In genomic region chr21:41615613-41616012, GRCh38 we compare ENCODE assay signal across 9 cellular contexts.
A peak's percentile ranks its signal among the peaks of the same experiment; 100 is the strongest.
DNase-seq lines count a peak whose midpoint lies in the region; ATAC-seq and TF ChIP-seq lines count a peak whose summit lies in the region.
"Had no signal": no experiment of that assay in that cellular context is flagged by ENCODE, and none has a peak within 500 bp of the region (broad histone marks: within the 10 kb centered on the region; RNA-seq: fewer than 3 reads in every experiment).

No MANE protein-coding gene starts in this region.

- BruUV-seq in Panc1 (replicated peaks; lab: Mats Ljungman, UMichigan): no TSS peak

- no peaks in the 10 kb centered on the region for H3K27me3 ChIP-seq in Panc1 (ENCODE audit: control insufficient read depth, insufficient read depth, low read length)
- peaks cover 4% of the 10 kb centered on the region for H3K27me3 ChIP-seq in osteoblast (ENCODE audit: insufficient read depth, low read length)

- CTCF ChIA-PET in Panc1 (lab: Charles Lee): no interaction called here

- H3K4me2 ChIP-seq in osteoblast (ENCODE audit: insufficient read depth, low read length): peak overlapping the region; percentile 72

- POLR2A ChIA-PET in Panc1 (lab: Charles Lee): interaction anchor here (0.5 kb wide), 1 partner anchor 153 kb away, joined by 4 read pairs; no protein-coding TSS in a partner anchor

- H3K27ac ChIP-seq in Panc1 (ENCODE audit: low read length): peak overlapping the region; percentile 97
- peak overlapping the region; percentile 39 for H3K27ac ChIP-seq in epithelial cell of prostate
- H3K27ac ChIP-seq in osteoblast (ENCODE audit: low read depth, low read length): peak overlapping the region; percentile 99

- H3K36me3 ChIP-seq in Panc1 (ENCODE audit: control insufficient read depth, insufficient read depth, low read length) (no peaks in the 10 kb centered on the region), osteoblast (ENCODE audit: insufficient read depth, low read length) (no peaks in the 10 kb centered on the region)

- in situ Hi-C loops in Panc1 (cut with HindIII; ENCODE audit: low pct_unique_long_range_greater_than_20kb, low sequenced_read_pairs): loop anchor here (25.0 kb wide), 1 partner anchor 147 kb away; the partner anchor contains the start of gene RIPK4

- peak; percentile 91 for DNase-seq in AG08395 (ENCODE audit: low spot score)
- no peak for DNase-seq in Panc1 (ENCODE audit: low read depth, low spot score)
- DNase-seq in epithelial cell of prostate (ENCODE audit: low read depth, low spot score): peak; percentile 66
- DNase-seq in osteoblast (ENCODE audit: insufficient read length, low spot score, missing footprints): peak; percentile 98
- no peak for DNase-seq in NCI-H1417 (lab: John Stamatoyannopoulos, UW)
- no peak for DNase-seq in erythroblast (lab: John Stamatoyannopoulos, UW)
- DNase-seq in activated CD4-positive, alpha-beta T cell treated with anti-CD3 and anti-CD28 coated beads, Interleukin-2, amount 50 U/mL, for 4 hours: no peak
- DNase-seq: caudate nucleus had no signal

- TF ChIP-seq POLR2A in erythroblast (IDR thresholded peaks at IDR 0.05; ENCODE audit: low read length): no peak

- TF ChIP-seq CTCF in Panc1 (IDR thresholded peaks at IDR 0.05): no peak
- TF ChIP-seq CTCF in osteoblast (IDR thresholded peaks at IDR 0.05; ENCODE audit: extremely low read depth, low read depth, low read length): no peak

- no peak overlapping the region for H2AFZ ChIP-seq in osteoblast (ENCODE audit: low read length)

- H4K20me1 ChIP-seq in osteoblast (ENCODE audit: insufficient read depth, low read length): no peaks in the 10 kb centered on the region

- intact Hi-C loops in Panc1 (cut with micrococcal nuclease; ENCODE audit: unreplicated experiment): no loop called here

- H3K9me3 ChIP-seq in Panc1 (ENCODE audit: control insufficient read depth, insufficient read depth, low read depth, low read length) (no peaks in the 10 kb centered on the region), osteoblast (ENCODE audit: low read depth, low read length) (no peaks in the 10 kb centered on the region)

- H3K4me1 ChIP-seq in Panc1 (ENCODE audit: control insufficient read depth, insufficient read depth, low read length): peaks cover 53% of the 10 kb centered on the region
- H3K4me1 ChIP-seq in osteoblast (ENCODE audit: insufficient read depth, low read length): peaks cover 35% of the 10 kb centered on the region

- H3K4me3 ChIP-seq in Panc1 (ENCODE audit: low read depth in 2 of 2, low read length in 2 of 2): no peak overlapping the region
- peak overlapping the region; percentile 29 for H3K4me3 ChIP-seq in osteoblast (ENCODE audit: insufficient read depth, low read length)

- no peak for ATAC-seq in Panc1
- no peak for ATAC-seq in GM21717 (IDR thresholded peaks at IDR 0.05; ENCODE audit: unreplicated experiment)

- H3K79me2 ChIP-seq in osteoblast (ENCODE audit: insufficient read depth, low read length): no peaks in the 10 kb centered on the region

Comparison
In these comparisons a context has a peak if more than half of its experiments do, and no peak if none do; other contexts are left out.
1. DNase-seq: peak in AG08395 (single experiment), epithelial cell of prostate (single experiment) and osteoblast (single experiment); none in Panc1 (single experiment), NCI-H1417 (0 of 3), erythroblast (0 of 2) and activated CD4-positive, alpha-beta T cell treated with anti-CD3 and anti-CD28 coated beads, Interleukin-2, amount 50 U/mL, for 4 hours (0 of 2).
2. H3K27ac ChIP-seq: peak in every context shown above with its lines; median percentile 99 in osteoblast; 97 in Panc1; 39 in epithelial cell of prostate.